In the genomic region with DNA sequence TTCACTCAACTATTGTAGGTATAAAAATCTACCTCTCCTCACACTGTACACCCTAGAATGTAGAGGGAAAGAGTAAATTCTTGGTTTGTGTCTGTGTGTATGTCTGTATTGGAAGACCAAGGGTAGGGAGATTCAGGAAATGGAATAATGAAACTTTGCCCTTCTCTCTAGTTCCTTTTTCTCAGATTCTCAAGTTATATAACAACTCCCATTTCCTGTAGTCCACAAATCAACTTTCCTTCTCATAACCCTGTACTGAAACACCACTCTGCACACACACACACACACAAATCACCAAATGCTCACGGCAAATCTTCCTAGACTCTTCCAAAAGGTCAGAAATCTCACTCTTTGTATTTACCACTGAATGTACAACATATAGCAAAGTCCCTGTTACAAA, we compare ENCODE assay signal across 29 cellular contexts.
"Had no signal": no experiment of that assay in that cellular context is flagged by ENCODE, and none has a peak within 500 bp of the region (broad histone marks: within the 10 kb centered on the region; RNA-seq: fewer than 3 reads in every experiment).

No MANE protein-coding gene starts in this region.

- H3K27ac Mint-ChIP-seq: activated CD4-positive, alpha-beta memory T cell treated with anti-CD3 and anti-CD28 coated beads, Interleukin-2, amount 10 ng/mL, durations not matched to agents 7 days and 5 days; activated CD4-positive, alpha-beta T cell treated with anti-CD3 and anti-CD28 coated beads, Interleukin-2, amount 10 ng/mL, durations not matched to agents 7 days and 5 days; activated naive CD8-positive, alpha-beta T cell; activated T-helper 17 cell treated with anti-CD3 and anti-CD28 coated beads, Interleukin-2, amount 50 U/mL, for 72 hours; effector memory CD8-positive, alpha-beta T cell; WTC11 had no signal

- DNase-seq: activated CD4-positive, alpha-beta memory T cell treated with anti-CD3 and anti-CD28 coated beads, Interleukin-2, amount 10 ng/mL, durations not matched to agents 7 days and 5 days; activated CD4-positive, alpha-beta T cell treated with anti-CD3 and anti-CD28 coated beads for 1 hour; activated CD4-positive, alpha-beta T cell treated with anti-CD3 and anti-CD28 coated beads for 4 hours; activated CD4-positive, alpha-beta T cell treated with anti-CD3 and anti-CD28 coated beads, Interleukin-2, amount 10 ng/mL, durations not matched to agents 7 days and 5 days; activated CD4-positive, alpha-beta T cell treated with anti-CD3 and anti-CD28 coated beads, Interleukin-2, amount 50 U/mL, for 4 hours; activated CD8-positive, alpha-beta memory T cell treated with anti-CD3 and anti-CD28 coated beads, Interleukin-2, amount 50 U/mL, for 48 hours; activated effector memory CD4-positive, alpha-beta T cell treated with Interleukin-2 at 50 U/mL for 16 hours; activated gamma-delta T cell treated with Interleukin-2 at 50 U/mL for 16 hours; activated naive CD4-positive, alpha-beta T cell treated with anti-CD3 and anti-CD28 coated beads, Interleukin-2, amount 50 U/mL, for 16 hours; activated naive CD4-positive, alpha-beta T cell treated with Interleukin-2 at 50 U/mL for 16 hours; activated T-cell treated with anti-CD3 and anti-CD28 coated beads for 4 hours; activated T-cell treated with anti-CD3 and anti-CD28 coated beads, Interleukin-2, amount 50 U/mL, for 4 hours; amniotic stem cell; anterior cingulate cortex; body of pancreas; caudate nucleus; cortex of kidney; dermis blood vessel endothelial cell; effector CD4-positive, alpha-beta T cell; effector memory CD8-positive, alpha-beta T cell; erythroblast; foreskin keratinocyte; gastrocnemius medialis; glutamatergic neuron; heart left ventricle; T-helper 2 cell had no signal

- H3K36me3 Mint-ChIP-seq: activated naive CD8-positive, alpha-beta T cell; WTC11 had no signal

- H3K4me1 Mint-ChIP-seq: activated CD4-positive, alpha-beta memory T cell treated with anti-CD3 and anti-CD28 coated beads, Interleukin-2, amount 10 ng/mL, durations not matched to agents 7 days and 5 days; activated CD4-positive, alpha-beta T cell treated with anti-CD3 and anti-CD28 coated beads, Interleukin-2, amount 10 ng/mL, durations not matched to agents 7 days and 5 days; activated T-helper 17 cell treated with anti-CD3 and anti-CD28 coated beads, Interleukin-2, amount 50 U/mL, for 72 hours; WTC11 had no signal

- H3K27me3 Mint-ChIP-seq: activated CD4-positive, alpha-beta memory T cell treated with anti-CD3 and anti-CD28 coated beads, Interleukin-2, amount 10 ng/mL, durations not matched to agents 7 days and 5 days; activated CD4-positive, alpha-beta T cell treated with anti-CD3 and anti-CD28 coated beads, Interleukin-2, amount 10 ng/mL, durations not matched to agents 7 days and 5 days; activated naive CD8-positive, alpha-beta T cell; activated T-helper 17 cell treated with anti-CD3 and anti-CD28 coated beads, Interleukin-2, amount 50 U/mL, for 72 hours; effector memory CD8-positive, alpha-beta T cell had no signal

- ATAC-seq: activated T-cell treated with anti-CD3 and anti-CD28 coated beads, Interleukin-2, amount 50 U/mL, for 4 hours; activated T-helper 17 cell treated with anti-CD3 and anti-CD28 coated beads, Interleukin-2, amount 50 U/mL, for 72 hours; body of pancreas; effector memory CD8-positive, alpha-beta T cell; foreskin keratinocyte; gastrocnemius medialis; heart left ventricle; WTC11 had no signal

- H3K9me3 Mint-ChIP-seq: activated CD4-positive, alpha-beta memory T cell treated with anti-CD3 and anti-CD28 coated beads, Interleukin-2, amount 10 ng/mL, durations not matched to agents 7 days and 5 days; activated CD4-positive, alpha-beta T cell treated with anti-CD3 and anti-CD28 coated beads, Interleukin-2, amount 10 ng/mL, durations not matched to agents 7 days and 5 days; activated T-cell treated with anti-CD3 and anti-CD28 coated beads, Interleukin-2, amount 50 U/mL, for 4 hours had no signal

- H3K4me3 Mint-ChIP-seq: activated CD4-positive, alpha-beta memory T cell treated with anti-CD3 and anti-CD28 coated beads, Interleukin-2, amount 10 ng/mL, durations not matched to agents 7 days and 5 days; activated CD4-positive, alpha-beta T cell treated with anti-CD3 and anti-CD28 coated beads, Interleukin-2, amount 10 ng/mL, durations not matched to agents 7 days and 5 days; activated naive CD8-positive, alpha-beta T cell; activated T-cell treated with anti-CD3 and anti-CD28 coated beads, Interleukin-2, amount 50 U/mL, for 4 hours; activated T-helper 17 cell treated with anti-CD3 and anti-CD28 coated beads, Interleukin-2, amount 50 U/mL, for 72 hours; effector memory CD8-positive, alpha-beta T cell; WTC11 had no signal
